ENCODE assay signal across 20 cellular contexts in the genomic region with DNA sequence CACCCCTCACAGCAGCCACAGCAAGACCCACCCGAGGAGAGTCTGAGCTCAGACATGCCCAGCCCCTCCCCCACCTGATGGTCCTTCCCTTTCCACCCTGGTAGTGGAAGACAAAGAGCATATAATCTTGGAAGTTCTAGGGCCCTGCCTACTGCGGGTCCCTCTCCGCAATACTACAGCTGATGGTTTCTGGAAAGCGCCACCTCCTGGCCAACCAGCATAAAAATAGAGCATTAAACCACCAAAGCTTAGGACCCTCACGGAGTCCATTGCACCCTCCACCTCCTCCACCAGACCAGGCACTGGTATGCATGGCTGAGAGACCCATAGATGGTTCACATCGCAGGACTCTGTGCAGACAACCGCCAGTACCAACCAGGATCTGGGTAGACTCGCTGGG.
A peak's percentile ranks its signal among the peaks of the same experiment; 100 is the strongest.
DNase-seq lines count a peak whose midpoint lies in the region; ATAC-seq and TF ChIP-seq lines count a peak whose summit lies in the region.
"Had no signal": no experiment of that assay in that cellular context is flagged by ENCODE, and none has a peak within 500 bp of the region (broad histone marks: within the 10 kb centered on the region; RNA-seq: fewer than 3 reads in every experiment).

No MANE protein-coding gene starts in this region.

- H3K27ac ChIP-seq in DND-41 (ENCODE audit: low read length) = no peak overlapping the region
- no peak overlapping the region for H3K27ac ChIP-seq in HCT116 (ENCODE audit: low read depth, low read length)
- no peak overlapping the region for H3K27ac ChIP-seq in mesendoderm (ENCODE audit: low read depth, low read length)
- H3K27ac ChIP-seq: body of pancreas, coronary artery, epithelial cell of prostate, left ventricle myocardium inferior, SK-N-MC, tibial nerve had no signal

- no peak for TF ChIP-seq POLR2A in HCT116 (IDR thresholded peaks at IDR 0.05; ENCODE audit: borderline replicate concordance, extremely low read depth, insufficient read depth, insufficient read length)

- no peak overlapping the region for H2AK5ac ChIP-seq in mesendoderm (ENCODE audit: low read length)

- WGBS in mesendoderm (ENCODE audit: extremely low coverage, insufficient coverage, low lambda C conversion rate) = no CpG with 5 or more reads among the region's 8 CpGs

- H2AFZ ChIP-seq in DND-41 (ENCODE audit: low read depth, low read length) (no peak overlapping the region), HCT116 (ENCODE audit: low read depth, low read length, poor library complexity, severe bottlenecking) (no peak overlapping the region)

- CTCF ChIA-PET in HCT116 (lab: Charles Lee) = interaction anchor here (1.2 kb wide), 1 partner anchor 403 kb away, joined by 4 read pairs; no protein-coding TSS in a partner anchor
- CTCF ChIA-PET in GM10248 (lab: Yijun Ruan, JAX) = interaction anchor here (1.4 kb wide), 1 partner anchor 51 kb away, joined by 3 read pairs; no protein-coding TSS in a partner anchor

- DNase-seq in DND-41 = no peak
- DNase-seq in HCT116 (ENCODE audit: low read depth, low spot score) = no peak
- peak; percentile 23 for DNase-seq in choroid plexus epithelial cell (ENCODE audit: low read depth)
- peak; percentile 62 for DNase-seq in mesendoderm
- DNase-seq in SKM-1 treated with dmso at 0.1 percent for 144 hours (lab: John Stamatoyannopoulos, UW; ENCODE audit: unreplicated experiment) = no peak
- no peak for DNase-seq in KG1 (lab: John Stamatoyannopoulos, UW)
- DNase-seq in GM10248 (ENCODE audit: extremely low spot score) = no peak
- DNase-seq: activated naive CD8-positive, alpha-beta T cell treated with anti-CD3 and anti-CD28 coated beads, Interleukin-2, amount 10 ng/mL, durations not matched to agents 7 days and 5 days; body of pancreas; Kasumi-1; left ventricle myocardium inferior; NCI-H1092 treated with DMSO at 0.1 percent for 48 hours; nephron progenitor cell; stimulated activated CD4-positive, alpha-beta T cell treated with anti-CD3 and anti-CD28 coated beads, Interleukin-2, amount 100 ng/mL, for 24 hours; stimulated activated naive CD8-positive, alpha-beta T cell treated with anti-CD3 and anti-CD28 coated beads, Interleukin-15, Interleukin-2, amounts not matched to agents 100 U/mL and 50 U/mL, for 24 hours had no signal

- no peak for TF ChIP-seq RAD21 in HCT116 (IDR thresholded peaks at IDR 0.05; ENCODE audit: low read depth)

- intact Hi-C loops in HCT116 (cut with micrococcal nuclease) = no loop called here

- no peak overlapping the region for H2BK15ac ChIP-seq in mesendoderm (replicated peaks; ENCODE audit: low read depth)

- no peak overlapping the region for H4K8ac ChIP-seq in mesendoderm (ENCODE audit: low read depth, low read length)

- H3K56ac ChIP-seq in mesendoderm (ENCODE audit: low read length) = peak overlapping the region; percentile 34

- no peaks in the 10 kb centered on the region for H3K79me1 ChIP-seq in mesendoderm (ENCODE audit: low read length)

- no peak overlapping the region for H2BK120ac ChIP-seq in mesendoderm (ENCODE audit: low read depth, low read length)

- no peak overlapping the region for H3K4ac ChIP-seq in mesendoderm (ENCODE audit: low read depth, low read length)

- no peaks in the 10 kb centered on the region for H3K4me1 ChIP-seq in DND-41 (ENCODE audit: insufficient read depth, low read length)
- H3K4me1 ChIP-seq in HCT116 (ENCODE audit: control insufficient read depth in 1 of 2, insufficient read depth in 2 of 2, low read length in 2 of 2) = no peaks in the 10 kb centered on the region
- no peaks in the 10 kb centered on the region for H3K4me1 ChIP-seq in mesendoderm (ENCODE audit: control insufficient read depth, low read depth, low read length)
- H3K4me1 ChIP-seq: body of pancreas, left ventricle myocardium inferior, tibial nerve had no signal

- no peaks in the 10 kb centered on the region for H3K79me2 ChIP-seq in DND-41 (ENCODE audit: insufficient read depth, low read length)
- no peaks in the 10 kb centered on the region for H3K79me2 ChIP-seq in HCT116 (ENCODE audit: insufficient read depth, low read length)
- H3K79me2 ChIP-seq in mesendoderm (ENCODE audit: control insufficient read depth, insufficient read depth, low read length) = no peaks in the 10 kb centered on the region

- RAD21 ChIA-PET in HCT116 (lab: Charles Lee; ENCODE audit: low non-redundant PET in 1 of 2, low total read pairs in 2 of 2, uncharacterized antibody in 2 of 2, unreplicated experiment in 2 of 2) = interaction anchor here in 1 of 2 experiments (0.7 kb wide), 1 partner anchor 395 kb away, joined by 5 read pairs; no protein-coding TSS in a partner anchor

- ATAC-seq in DND-41 (ENCODE audit: insufficient read depth, low read depth) (no peak), HCT116 (no peak)
- ATAC-seq: activated T-helper 17 cell treated with anti-CD3 and anti-CD28 coated beads, Interleukin-2, amount 50 U/mL, for 72 hours; body of pancreas; stimulated activated naive CD8-positive, alpha-beta T cell treated with anti-CD3 and anti-CD28 coated beads, Interleukin-15, Interleukin-2, amounts not matched to agents 100 U/mL and 50 U/mL, for 24 hours had no signal

- H4K20me1 ChIP-seq in DND-41 (ENCODE audit: insufficient read depth, low read length) (no peaks in the 10 kb centered on the region), HCT116 (ENCODE audit: insufficient read depth) (no peaks in the 10 kb centered on the region)

- no peak overlapping the region for H3K23ac ChIP-seq in mesendoderm (ENCODE audit: low read length)

- H3K4me2 ChIP-seq in DND-41 (ENCODE audit: insufficient read depth, low read length) (no peak overlapping the region), HCT116 (ENCODE audit: low read length) (no peak overlapping the region), mesendoderm (ENCODE audit: low read length) (no peak overlapping the region)

- no TSS peak for BruUV-seq in HCT116 (replicated peaks; lab: Mats Ljungman, UMichigan)

- no peak overlapping the region for H4K5ac ChIP-seq in mesendoderm (ENCODE audit: low read length)

- H2BK5ac ChIP-seq in mesendoderm (ENCODE audit: low read length) = no peak overlapping the region

- H3K4me3 ChIP-seq in DND-41 (ENCODE audit: low read depth in 1 of 2, low read length in 2 of 2) (no peak overlapping the region), HCT116 (replicated peaks in 1 of 2; ENCODE audit: low read depth in 1 of 2, low read length in 2 of 2) (no peak overlapping the region), choroid plexus epithelial cell (ENCODE audit: low read depth, low read length) (no peak overlapping the region), mesendoderm (ENCODE audit: low read length) (no peak overlapping the region)
- H3K4me3 ChIP-seq: body of pancreas, coronary artery, left ventricle myocardium inferior, SK-N-MC, tibial nerve had no signal

- H3K18ac ChIP-seq in mesendoderm (ENCODE audit: low read length) = no peak overlapping the region

- H3K9me2 ChIP-seq in HCT116 (ENCODE audit: insufficient read depth) = no peaks in the 10 kb centered on the region

- POLR2A ChIA-PET in HCT116 (lab: Charles Lee) (no interaction called here), GM10248 (lab: Yijun Ruan, JAX) (no interaction called here)

- H3K27me3 ChIP-seq in DND-41 (ENCODE audit: insufficient read depth, low read length, poor library complexity) (no peaks in the 10 kb centered on the region), HCT116 (ENCODE audit: insufficient read depth, low read length) (no peaks in the 10 kb centered on the region), mesendoderm (ENCODE audit: insufficient read depth, low read length, poor library complexity) (no peaks in the 10 kb centered on the region)
- H3K27me3 ChIP-seq: body of pancreas, tibial nerve had no signal

- peak; percentile 6 for TF ChIP-seq CTCF in DND-41 (IDR thresholded peaks at IDR 0.05; ENCODE audit: borderline replicate concordance, extremely low read depth, low read length, poor library complexity, severe bottlenecking)
- peak in 2 of 3 experiments; percentile 22 to 36; a peak in 4 of 6 replicates for TF ChIP-seq CTCF in HCT116 (IDR thresholded peaks at IDR 0.05 in 2 of 3, conservative IDR thresholded peaks at IDR 0.05 in 1 of 3; ENCODE audit: borderline replicate concordance in 1 of 3, insufficient read depth in 1 of 3, low read depth in 2 of 3, low read length in 2 of 3)
- peak; percentile 36 for TF ChIP-seq CTCF in choroid plexus epithelial cell (conservative IDR thresholded peaks at IDR 0.05; ENCODE audit: low read depth, low read length)
- no peak for TF ChIP-seq CTCF in GM10248 (IDR thresholded peaks at IDR 0.05; ENCODE audit: control extremely low read depth, extremely low read depth, low read depth, missing control alignments)

- H3K9me3 ChIP-seq in DND-41 (ENCODE audit: insufficient read depth, low read length, severe bottlenecking) (no peaks in the 10 kb centered on the region), HCT116 (ENCODE audit: control insufficient read depth in 1 of 2, insufficient read depth in 1 of 2, low read depth in 1 of 2, low read length in 2 of 2) (no peaks in the 10 kb centered on the region)
- H3K9me3 ChIP-seq: body of pancreas, tibial nerve had no signal

- H3K36me3 ChIP-seq in DND-41 (ENCODE audit: insufficient read depth, low read length) = peaks cover 32% of the 10 kb centered on the region
- H3K36me3 ChIP-seq in HCT116 (ENCODE audit: control insufficient read depth in 1 of 2, insufficient read depth in 2 of 2, low read length in 2 of 2) = no peaks in the 10 kb centered on the region
- H3K36me3 ChIP-seq in mesendoderm (ENCODE audit: control insufficient read depth, insufficient read depth, low read length) = no peaks in the 10 kb centered on the region
- H3K36me3 ChIP-seq: left ventricle myocardium inferior had no signal

- H3K9ac ChIP-seq in DND-41 (ENCODE audit: low read depth, low read length) (no peak overlapping the region), HCT116 (ENCODE audit: low read length) (no peak overlapping the region), mesendoderm (ENCODE audit: low read length) (no peak overlapping the region)

TF ChIP-seq in HCT116, 20 proteins besides CTCF, POLR2A, EP300 and RAD21:
- TF ChIP-seq SRF (IDR thresholded peaks at IDR 0.05; ENCODE audit: low read depth) (no peak), JUND (IDR thresholded peaks at IDR 0.05) (no peak), YY1 (IDR thresholded peaks at IDR 0.05; ENCODE audit: extremely low read depth, insufficient replicate concordance, low read depth, low read length) (no peak), SP1 (IDR thresholded peaks at IDR 0.05; ENCODE audit: low read depth) (no peak), FOSL1 (IDR thresholded peaks at IDR 0.05; ENCODE audit: low read depth) (no peak), SIN3A (IDR thresholded peaks at IDR 0.05; ENCODE audit: low read depth) (no peak), TCF7L2 (IDR thresholded peaks at IDR 0.05; ENCODE audit: borderline replicate concordance, extremely low read depth, insufficient read depth, insufficient read length) (no peak)
- TF ChIP-seq, protein P1, sequence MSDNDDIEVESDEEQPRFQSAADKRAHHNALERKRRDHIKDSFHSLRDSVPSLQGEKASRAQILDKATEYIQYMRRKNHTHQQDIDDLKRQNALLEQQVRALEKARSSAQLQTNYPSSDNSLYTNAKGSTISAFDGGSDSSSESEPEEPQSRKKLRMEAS (IDR thresholded peaks at IDR 0.05) = no peak

Comparison
In these comparisons a context has a peak if more than half of its experiments do, and no peak if none do; other contexts are left out.
1. DNase-seq: peak in choroid plexus epithelial cell (single experiment) and mesendoderm (single experiment); none in DND-41 (single experiment), HCT116 (single experiment), SKM-1 treated with dmso at 0.1 percent for 144 hours (single experiment), KG1 (single experiment) and GM10248 (single experiment).